In the genomic region with DNA sequence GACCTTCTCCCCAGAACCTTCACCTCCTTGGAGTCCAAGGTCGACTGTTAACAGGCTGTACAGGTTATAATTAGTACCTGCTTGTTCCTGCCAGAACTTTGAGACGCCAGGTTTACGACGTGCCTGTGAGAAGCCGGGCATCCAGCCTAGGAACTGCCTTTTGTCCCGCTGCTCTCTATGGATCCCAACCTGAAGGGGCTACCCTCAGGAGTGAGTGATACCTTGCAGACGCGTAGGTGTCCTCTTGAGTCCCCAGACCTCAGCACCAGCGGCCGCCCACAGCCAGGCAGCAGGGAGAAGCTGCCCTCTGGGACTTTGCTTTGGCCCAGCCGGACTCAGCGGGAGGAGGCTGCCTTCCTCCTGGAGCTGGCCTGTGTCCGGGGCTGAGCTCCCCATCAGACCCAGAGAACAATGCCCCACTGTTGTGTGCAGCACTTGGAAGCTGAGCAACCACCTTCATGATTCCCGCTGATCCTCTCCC, we compare ENCODE assay signal across 1 cellular context.
A peak's percentile ranks its signal among the peaks of the same experiment; 100 is the strongest.
TF ChIP-seq lines count a peak whose summit lies in the region.

No MANE protein-coding gene starts in this region.

TF ChIP-seq in HepG2, 621 proteins besides CTCF, POLR2A, EP300 and RAD21 (continued from another document):
- TF ChIP-seq, protein P1, sequence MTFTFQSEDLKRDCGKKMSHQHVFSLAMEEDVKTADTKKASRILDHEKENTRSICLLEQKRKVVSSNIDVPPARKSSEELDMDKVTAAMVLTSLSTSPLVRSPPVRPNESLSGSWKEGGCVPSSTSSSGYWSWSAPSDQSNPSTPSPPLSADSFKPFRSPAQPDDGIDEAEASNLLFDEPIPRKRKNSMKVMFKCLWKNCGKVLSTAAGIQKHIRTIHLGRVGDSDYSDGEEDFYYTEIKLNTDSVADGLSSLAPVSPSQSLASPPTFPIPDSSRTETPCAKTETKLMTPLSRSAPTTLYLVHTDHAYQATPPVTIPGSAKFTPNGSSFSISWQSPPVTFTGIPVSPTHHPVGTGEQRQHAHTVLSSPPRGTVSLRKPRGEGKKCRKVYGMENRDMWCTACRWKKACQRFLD (CRISPR knock-in tag; IDR thresholded peaks at IDR 0.05; ENCODE audit: borderline replicate concordance), result no peak
- no peak for TF ChIP-seq ZNF451 (CRISPR knock-in tag; IDR thresholded peaks at IDR 0.05)
- TF ChIP-seq ZNF382 (CRISPR knock-in tag; IDR thresholded peaks at IDR 0.05; ENCODE audit: borderline replicate concordance), result no peak
- TF ChIP-seq FOXK1 (CRISPR knock-in tag; IDR thresholded peaks at IDR 0.05; ENCODE audit: borderline replicate concordance, low read depth), result no peak
- 0 out of 2 replicates have a peak, but pooled peaks have one; percentile 27 for TF ChIP-seq ZNF274 (CRISPR knock-in tag; IDR thresholded peaks at IDR 0.05)
- TF ChIP-seq ZNF225 (CRISPR knock-in tag; IDR thresholded peaks at IDR 0.05), result no peak
- TF ChIP-seq, protein P2, sequence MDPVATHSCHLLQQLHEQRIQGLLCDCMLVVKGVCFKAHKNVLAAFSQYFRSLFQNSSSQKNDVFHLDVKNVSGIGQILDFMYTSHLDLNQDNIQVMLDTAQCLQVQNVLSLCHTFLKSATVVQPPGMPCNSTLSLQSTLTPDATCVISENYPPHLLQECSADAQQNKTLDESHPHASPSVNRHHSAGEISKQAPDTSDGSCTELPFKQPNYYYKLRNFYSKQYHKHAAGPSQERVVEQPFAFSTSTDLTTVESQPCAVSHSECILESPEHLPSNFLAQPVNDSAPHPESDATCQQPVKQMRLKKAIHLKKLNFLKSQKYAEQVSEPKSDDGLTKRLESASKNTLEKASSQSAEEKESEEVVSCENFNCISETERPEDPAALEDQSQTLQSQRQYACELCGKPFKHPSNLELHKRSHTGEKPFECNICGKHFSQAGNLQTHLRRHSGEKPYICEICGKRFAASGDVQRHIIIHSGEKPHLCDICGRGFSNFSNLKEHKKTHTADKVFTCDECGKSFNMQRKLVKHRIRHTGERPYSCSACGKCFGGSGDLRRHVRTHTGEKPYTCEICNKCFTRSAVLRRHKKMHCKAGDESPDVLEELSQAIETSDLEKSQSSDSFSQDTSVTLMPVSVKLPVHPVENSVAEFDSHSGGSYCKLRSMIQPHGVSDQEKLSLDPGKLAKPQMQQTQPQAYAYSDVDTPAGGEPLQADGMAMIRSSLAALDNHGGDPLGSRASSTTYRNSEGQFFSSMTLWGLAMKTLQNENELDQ (CRISPR knock-in tag; IDR thresholded peaks at IDR 0.05; ENCODE audit: borderline replicate concordance), result no peak
- no peak for TF ChIP-seq ZFY (CRISPR knock-in tag; IDR thresholded peaks at IDR 0.05)
- TF ChIP-seq RFX3 (CRISPR knock-in tag; IDR thresholded peaks at IDR 0.05), result no peak
- TF ChIP-seq HNF4A (CRISPR knock-in tag; IDR thresholded peaks at IDR 0.05), result peak; percentile 38; the same call in 1 of the 2 replicates
- no peak for TF ChIP-seq TBP (CRISPR knock-in tag; IDR thresholded peaks at IDR 0.05)
- no peak for TF ChIP-seq HMG20B (CRISPR knock-in tag; conservative IDR thresholded peaks at IDR 0.05)
- 0 out of 2 replicates have a peak, but pooled peaks have one; percentile 8 for TF ChIP-seq FOXA3 (CRISPR knock-in tag; IDR thresholded peaks at IDR 0.05)
- TF ChIP-seq ZNF256 (CRISPR knock-in tag; conservative IDR thresholded peaks at IDR 0.05), result no peak
- TF ChIP-seq ZNF614 (CRISPR knock-in tag; IDR thresholded peaks at IDR 0.05; ENCODE audit: borderline replicate concordance), result no peak
- TF ChIP-seq CC2D1A (CRISPR knock-in tag; IDR thresholded peaks at IDR 0.05), result no peak
- no peak for TF ChIP-seq KMT2B (CRISPR knock-in tag; IDR thresholded peaks at IDR 0.05)
- TF ChIP-seq ZNF567 (CRISPR knock-in tag; IDR thresholded peaks at IDR 0.05; ENCODE audit: borderline replicate concordance), result no peak
- TF ChIP-seq HES4 (CRISPR knock-in tag; IDR thresholded peaks at IDR 0.05; ENCODE audit: borderline replicate concordance), result no peak
- TF ChIP-seq, protein P3, sequence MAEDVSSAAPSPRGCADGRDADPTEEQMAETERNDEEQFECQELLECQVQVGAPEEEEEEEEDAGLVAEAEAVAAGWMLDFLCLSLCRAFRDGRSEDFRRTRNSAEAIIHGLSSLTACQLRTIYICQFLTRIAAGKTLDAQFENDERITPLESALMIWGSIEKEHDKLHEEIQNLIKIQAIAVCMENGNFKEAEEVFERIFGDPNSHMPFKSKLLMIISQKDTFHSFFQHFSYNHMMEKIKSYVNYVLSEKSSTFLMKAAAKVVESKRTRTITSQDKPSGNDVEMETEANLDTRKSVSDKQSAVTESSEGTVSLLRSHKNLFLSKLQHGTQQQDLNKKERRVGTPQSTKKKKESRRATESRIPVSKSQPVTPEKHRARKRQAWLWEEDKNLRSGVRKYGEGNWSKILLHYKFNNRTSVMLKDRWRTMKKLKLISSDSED (CRISPR knock-in tag; IDR thresholded peaks at IDR 0.05), result no peak
- TF ChIP-seq RORA (CRISPR knock-in tag; IDR thresholded peaks at IDR 0.05), result no peak
- TF ChIP-seq ZNF296 (CRISPR knock-in tag; conservative IDR thresholded peaks at IDR 0.05), result no peak
- TF ChIP-seq, protein P4, sequence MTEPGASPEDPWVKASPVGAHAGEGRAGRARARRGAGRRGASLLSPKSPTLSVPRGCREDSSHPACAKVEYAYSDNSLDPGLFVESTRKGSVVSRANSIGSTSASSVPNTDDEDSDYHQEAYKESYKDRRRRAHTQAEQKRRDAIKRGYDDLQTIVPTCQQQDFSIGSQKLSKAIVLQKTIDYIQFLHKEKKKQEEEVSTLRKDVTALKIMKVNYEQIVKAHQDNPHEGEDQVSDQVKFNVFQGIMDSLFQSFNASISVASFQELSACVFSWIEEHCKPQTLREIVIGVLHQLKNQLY (CRISPR knock-in tag; IDR thresholded peaks at IDR 0.05), result no peak
- no peak for TF ChIP-seq HMGA1 (CRISPR knock-in tag; conservative IDR thresholded peaks at IDR 0.05)
- peak; percentile 68; the same call in 1 of the 2 replicates for TF ChIP-seq ZNF263 (CRISPR knock-in tag; IDR thresholded peaks at IDR 0.05)
- no peak for TF ChIP-seq ZNF629 (CRISPR knock-in tag; conservative IDR thresholded peaks at IDR 0.05)
- TF ChIP-seq, protein P5, sequence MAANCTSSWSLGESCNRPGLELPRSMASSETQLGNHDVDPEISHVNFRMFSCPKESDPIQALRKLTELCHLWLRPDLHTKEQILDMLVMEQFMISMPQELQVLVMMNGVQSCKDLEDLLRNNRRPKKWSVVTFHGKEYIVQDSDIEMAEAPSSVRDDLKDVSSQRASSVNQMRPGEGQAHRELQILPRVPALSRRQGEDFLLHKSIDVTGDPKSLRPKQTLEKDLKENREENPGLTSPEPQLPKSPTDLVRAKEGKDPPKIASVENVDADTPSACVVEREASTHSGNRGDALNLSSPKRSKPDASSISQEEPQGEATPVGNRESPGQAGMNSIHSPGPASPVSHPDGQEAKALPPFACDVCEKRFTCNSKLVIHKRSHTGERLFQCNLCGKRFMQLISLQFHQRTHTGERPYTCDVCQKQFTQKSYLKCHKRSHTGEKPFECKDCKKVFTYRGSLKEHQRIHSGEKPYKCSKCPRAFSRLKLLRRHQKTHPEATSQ (CRISPR knock-in tag; IDR thresholded peaks at IDR 0.05; ENCODE audit: borderline replicate concordance), result no peak
- no peak for TF ChIP-seq ZNF207 (IDR thresholded peaks at IDR 0.05; ENCODE audit: borderline replicate concordance)
- no peak for TF ChIP-seq KDM5A (IDR thresholded peaks at IDR 0.05; ENCODE audit: borderline replicate concordance, low read length)
- TF ChIP-seq PITX1 (CRISPR knock-in tag; IDR thresholded peaks at IDR 0.05), result peak; percentile 49; the same call in 1 of the 2 replicates
- 0 out of 2 replicates have a peak, but pooled peaks have one; percentile 24 for TF ChIP-seq REPIN1 (CRISPR knock-in tag; IDR thresholded peaks at IDR 0.05; ENCODE audit: borderline replicate concordance, low read depth)
- no peak for TF ChIP-seq ZNF75D (CRISPR knock-in tag; IDR thresholded peaks at IDR 0.05; ENCODE audit: borderline replicate concordance)
- TF ChIP-seq, protein P6, sequence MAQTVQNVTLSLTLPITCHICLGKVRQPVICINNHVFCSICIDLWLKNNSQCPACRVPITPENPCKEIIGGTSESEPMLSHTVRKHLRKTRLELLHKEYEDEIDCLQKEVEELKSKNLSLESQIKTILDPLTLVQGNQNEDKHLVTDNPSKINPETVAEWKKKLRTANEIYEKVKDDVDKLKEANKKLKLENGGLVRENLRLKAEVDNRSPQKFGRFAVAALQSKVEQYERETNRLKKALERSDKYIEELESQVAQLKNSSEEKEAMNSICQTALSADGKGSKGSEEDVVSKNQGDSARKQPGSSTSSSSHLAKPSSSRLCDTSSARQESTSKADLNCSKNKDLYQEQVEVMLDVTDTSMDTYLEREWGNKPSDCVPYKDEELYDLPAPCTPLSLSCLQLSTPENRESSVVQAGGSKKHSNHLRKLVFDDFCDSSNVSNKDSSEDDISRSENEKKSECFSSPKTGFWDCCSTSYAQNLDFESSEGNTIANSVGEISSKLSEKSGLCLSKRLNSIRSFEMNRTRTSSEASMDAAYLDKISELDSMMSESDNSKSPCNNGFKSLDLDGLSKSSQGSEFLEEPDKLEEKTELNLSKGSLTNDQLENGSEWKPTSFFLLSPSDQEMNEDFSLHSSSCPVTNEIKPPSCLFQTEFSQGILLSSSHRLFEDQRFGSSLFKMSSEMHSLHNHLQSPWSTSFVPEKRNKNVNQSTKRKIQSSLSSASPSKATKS (CRISPR knock-in tag; IDR thresholded peaks at IDR 0.05), result no peak
TF ChIP-seq in HepG2: peak in this region for 31.
